10 cellular contexts compared by ENCODE assay signal in the genomic region with DNA sequence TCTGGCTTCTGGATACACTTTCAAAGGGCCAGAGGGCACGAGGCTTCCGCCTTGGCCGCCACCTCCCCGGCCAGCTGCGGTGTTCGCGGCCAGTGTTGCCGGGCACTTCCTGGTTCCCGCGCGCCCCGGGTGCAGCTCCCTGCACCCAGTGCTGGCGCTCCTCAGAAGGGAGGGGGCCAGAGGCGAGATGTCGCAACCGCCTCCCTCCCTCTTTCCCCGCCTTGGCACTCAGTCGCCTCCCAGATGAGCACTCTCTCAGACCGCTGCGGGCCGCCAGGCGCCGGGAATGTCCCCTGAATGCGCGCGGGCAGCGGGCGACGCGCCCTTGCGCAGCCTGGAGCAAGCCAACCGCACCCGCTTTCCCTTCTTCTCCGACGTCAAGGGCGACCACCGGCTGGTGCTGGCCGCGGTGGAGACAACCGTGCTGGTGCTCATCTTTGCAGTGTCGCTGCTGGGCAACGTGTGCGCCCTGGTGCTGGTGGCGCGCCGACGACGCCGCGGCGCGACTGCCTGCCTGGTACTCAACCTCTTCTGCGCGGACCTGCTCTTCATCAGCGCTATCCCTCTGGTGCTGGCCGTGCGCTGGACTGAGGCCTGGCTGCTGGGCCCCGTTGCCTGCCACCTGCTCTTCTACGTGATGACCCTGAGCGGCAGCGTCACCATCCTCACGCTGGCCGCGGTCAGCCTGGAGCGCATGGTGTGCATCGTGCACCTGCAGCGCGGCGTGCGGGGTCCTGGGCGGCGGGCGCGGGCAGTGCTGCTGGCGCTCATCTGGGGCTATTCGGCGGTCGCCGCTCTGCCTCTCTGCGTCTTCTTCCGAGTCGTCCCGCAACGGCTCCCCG. TPM values are rescaled to one million over a fixed set of nuclear protein-coding genes. Genes with fewer than 3 reads are reported as not detected.
DNase-seq lines count a peak whose midpoint lies in the region; ATAC-seq, FAIRE-seq and TF ChIP-seq lines count a peak whose summit lies in the region.
"Had no signal": no experiment of that assay in that cellular context is flagged by ENCODE, and none has a peak within 500 bp of the region (broad histone marks: within the 10 kb centered on the region; RNA-seq: fewer than 3 reads in every experiment).

TSS of gene FFAR4 (plus strand) at position 231 of the 842 bp plus-strand sequence. CDS start at position 287, 56 bp downstream.

- H3K27ac Mint-ChIP-seq in osteocyte (ENCODE audit: unreplicated experiment), result peak within 1 kb of the TSS; percentile 52

- peak; percentile 80 for DNase-seq in Caki2 (ENCODE audit: low read depth)
- peak; percentile 42 for DNase-seq in NCI-H2196 (lab: John Stamatoyannopoulos, UW; ENCODE audit: unreplicated experiment)
- peak; percentile 33 to 45 for DNase-seq in frontal cortex (ENCODE audit: low spot score in 2 of 2)
- no peak for DNase-seq in osteocyte (ENCODE audit: extremely low spot score, unreplicated experiment)
- DNase-seq in midbrain (lab: John Stamatoyannopoulos, UW), result no peak
- no peak for DNase-seq in central memory CD4-positive, alpha-beta T cell
- DNase-seq in GM20000 (ENCODE audit: low spot score), result no peak
- DNase-seq: stimulated activated CD8-positive, alpha-beta memory T cell treated with anti-CD3 and anti-CD28 coated beads, Interleukin-4, amount 100 ng/mL, for 48 hours had no signal

- peak within 1 kb of the TSS; percentile 83 for H3K4me3 Mint-ChIP-seq in osteocyte (ENCODE audit: unreplicated experiment)

- FAIRE-seq in frontal cortex (lab: Jason Lieb, UNC), result no peak

- ATAC-seq in HG02981 (IDR thresholded peaks at IDR 0.05; ENCODE audit: unreplicated experiment), result no peak

- H3K9me3 Mint-ChIP-seq in osteocyte (ENCODE audit: unreplicated experiment), result no peaks in the 10 kb centered on the region

- H3K4me1 Mint-ChIP-seq in osteocyte (ENCODE audit: unreplicated experiment), result peaks cover 6% of the 10 kb centered on the region

- TF ChIP-seq CTCF in osteocyte (IDR thresholded peaks at IDR 0.05), result no peak
- TF ChIP-seq CTCF in GM20000 (IDR thresholded peaks at IDR 0.05; ENCODE audit: extremely low read depth, missing control alignments), result no peak

- H3K36me3 Mint-ChIP-seq in osteocyte (ENCODE audit: unreplicated experiment), result peaks cover 4% of the 10 kb centered on the region

- in situ Hi-C loops in Caki2 (cut with HindIII; ENCODE audit: low pct_unique_long_range_greater_than_20kb, low sequenced_read_pairs), result no loop called here

- H3K27me3 Mint-ChIP-seq in osteocyte (ENCODE audit: unreplicated experiment), result peaks cover 52% of the 10 kb centered on the region

RNA-seq across cellular contexts. Expression of gene FFAR4, which starts in this region (rescaled TPM):
- total RNA-seq in Caki2 (2014; rRNA removed; shearing (Covaris generic); ENCODE audit: low replicate concordance), result not detected in 2 replicates
- total RNA-seq in frontal cortex, result not detected
- total RNA-seq in osteocyte, result not detected in 2 replicates
- total RNA-seq: glomerular endothelial cell had no signal

Comparison
In these comparisons a context has a peak if more than half of its experiments do, and no peak if none do; other contexts are left out.
1. Peak in DNase-seq in Caki2; RNA of the gene not detected or under 1 TPM.
2. Peak in DNase-seq in frontal cortex; RNA of the gene not detected or under 1 TPM.